In the genomic region with DNA sequence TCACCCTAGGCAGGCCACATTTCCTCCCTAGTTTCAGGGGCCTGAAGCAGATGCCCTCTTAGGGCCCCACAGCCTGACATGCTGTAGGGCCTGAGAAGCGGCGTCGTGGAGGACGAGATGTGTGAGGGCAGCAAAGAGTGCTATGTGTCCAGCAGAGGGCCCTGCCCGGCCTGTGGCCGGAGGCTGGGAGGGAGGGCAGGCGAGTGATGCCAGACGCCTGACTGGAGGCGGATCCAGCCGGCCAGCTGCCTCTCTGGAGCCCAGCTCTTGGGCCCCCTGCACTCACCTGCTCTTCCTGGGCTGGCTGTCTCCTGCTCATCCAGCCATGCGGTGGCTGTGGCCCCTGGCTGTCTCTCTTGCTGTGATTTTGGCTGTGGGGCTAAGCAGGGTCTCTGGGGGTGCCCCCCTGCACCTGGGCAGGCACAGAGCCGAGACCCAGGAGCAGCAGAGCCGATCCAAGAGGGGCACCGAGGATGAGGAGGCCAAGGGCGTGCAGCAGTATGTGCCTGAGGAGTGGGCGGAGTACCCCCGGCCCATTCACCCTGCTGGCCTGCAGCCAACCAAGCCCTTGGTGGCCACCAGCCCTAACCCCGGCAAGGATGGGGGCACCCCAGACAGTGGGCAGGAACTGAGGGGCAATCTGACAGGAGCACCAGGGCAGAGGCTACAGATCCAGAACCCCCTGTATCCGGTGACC, we compare ENCODE assay signal across 9 cellular contexts. TPM values are rescaled to one million over a fixed set of nuclear protein-coding genes. Genes with fewer than 3 reads are reported as not detected.
DNase-seq lines count a peak whose midpoint lies in the region; ATAC-seq, FAIRE-seq and TF ChIP-seq lines count a peak whose summit lies in the region.
"Had no signal": no experiment of that assay in that cellular context is flagged by ENCODE, and none has a peak within 500 bp of the region (broad histone marks: within the 10 kb centered on the region; RNA-seq: fewer than 3 reads in every experiment).

A gene with protein sequence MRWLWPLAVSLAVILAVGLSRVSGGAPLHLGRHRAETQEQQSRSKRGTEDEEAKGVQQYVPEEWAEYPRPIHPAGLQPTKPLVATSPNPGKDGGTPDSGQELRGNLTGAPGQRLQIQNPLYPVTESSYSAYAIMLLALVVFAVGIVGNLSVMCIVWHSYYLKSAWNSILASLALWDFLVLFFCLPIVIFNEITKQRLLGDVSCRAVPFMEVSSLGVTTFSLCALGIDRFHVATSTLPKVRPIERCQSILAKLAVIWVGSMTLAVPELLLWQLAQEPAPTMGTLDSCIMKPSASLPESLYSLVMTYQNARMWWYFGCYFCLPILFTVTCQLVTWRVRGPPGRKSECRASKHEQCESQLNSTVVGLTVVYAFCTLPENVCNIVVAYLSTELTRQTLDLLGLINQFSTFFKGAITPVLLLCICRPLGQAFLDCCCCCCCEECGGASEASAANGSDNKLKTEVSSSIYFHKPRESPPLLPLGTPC (plus strand): TSS at position 279 of the 697 bp plus-strand sequence. CDS start 47 bp downstream, at position 326.

- no peak within 1 kb of the TSS for H3K4me3 Mint-ChIP-seq in activated CD4-positive, alpha-beta T cell treated with anti-CD3 and anti-CD28 coated beads for 36 hours
- H3K4me3 Mint-ChIP-seq: activated naive CD8-positive, alpha-beta T cell had no signal

- no peaks in the 10 kb centered on the region for H3K36me3 ChIP-seq in Panc1 (ENCODE audit: control insufficient read depth, insufficient read depth, low read length)

- POLR2A ChIA-PET in Panc1 (lab: Charles Lee): no interaction called here
- POLR2A ChIA-PET in activated CD4-positive, alpha-beta T cell treated with anti-CD3 and anti-CD28 coated beads for 36 hours (lab: Charles Lee): no interaction called here

- FAIRE-seq in GM12892 (lab: Jason Lieb, UNC): no peak

- CTCF ChIA-PET in Panc1 (lab: Charles Lee): interaction anchor here (0.7 to 1.6 kb wide), 3 partner anchors 13 to 277 kb away, joined by 3 to 8 read pairs (median 5); no protein-coding TSS in a partner anchor
- CTCF ChIA-PET in activated CD4-positive, alpha-beta T cell treated with anti-CD3 and anti-CD28 coated beads for 36 hours (lab: Charles Lee): interaction anchor here (0.6 to 1.0 kb wide), 2 partner anchors 13 to 916 kb away, joined by 3 read pairs; no protein-coding TSS in a partner anchor

- no peaks in the 10 kb centered on the region for H3K27me3 ChIP-seq in Panc1 (ENCODE audit: control insufficient read depth, insufficient read depth, low read length)

- no peak within 1 kb of the TSS for H3K27ac Mint-ChIP-seq in activated CD4-positive, alpha-beta T cell treated with anti-CD3 and anti-CD28 coated beads for 36 hours
- H3K27ac Mint-ChIP-seq: activated naive CD8-positive, alpha-beta T cell had no signal

- H3K4me3 ChIP-seq in Panc1 (ENCODE audit: low read depth in 2 of 2, low read length in 2 of 2) (no peak within 1 kb of the TSS), fibroblast of mammary gland (ENCODE audit: control insufficient read depth, low read depth, low read length) (no peak within 1 kb of the TSS)

- DNase-seq in COLO829 (ENCODE audit: low spot score): peak; percentile 75
- DNase-seq in Panc1 (ENCODE audit: low read depth, low spot score): no peak
- DNase-seq in fibroblast of mammary gland (ENCODE audit: low read depth): peak; percentile 56
- DNase-seq in nucleus accumbens (lab: John Stamatoyannopoulos, UW): peak in 54 of 56 donors; percentile 43 to 92 (median 83)
- no peak for DNase-seq in NCI-H82 treated with DMSO at 0.1 percent for 48 hours (lab: John Stamatoyannopoulos, UW; ENCODE audit: unreplicated experiment)
- no peak for DNase-seq in activated CD4-positive, alpha-beta T cell treated with anti-CD3 and anti-CD28 coated beads for 36 hours
- no peak for DNase-seq in GM12892 (ENCODE audit: insufficient read length)
- DNase-seq in central memory CD4-positive, alpha-beta T cell: no peak

- H3K9me3 Mint-ChIP-seq in activated CD4-positive, alpha-beta T cell treated with anti-CD3 and anti-CD28 coated beads for 36 hours (ENCODE audit: low read depth): no peaks in the 10 kb centered on the region

- TF ChIP-seq CTCF in Panc1 (IDR thresholded peaks at IDR 0.05): peak; percentile 83; the same call in 1 of the 2 replicates
- TF ChIP-seq CTCF in fibroblast of mammary gland (conservative IDR thresholded peaks at IDR 0.05; ENCODE audit: control insufficient read depth, insufficient read depth, low read depth, low read length): peak; percentile 50

- peak; percentile 81 for ATAC-seq in Panc1
- ATAC-seq in activated CD4-positive, alpha-beta T cell treated with anti-CD3 and anti-CD28 coated beads for 36 hours: no peak

- H3K4me1 ChIP-seq in Panc1 (ENCODE audit: control insufficient read depth, insufficient read depth, low read length): peaks cover 12% of the 10 kb centered on the region

- intact Hi-C loops in Panc1 (cut with micrococcal nuclease; ENCODE audit: unreplicated experiment): loop anchor here (5.0 kb wide), 1 partner anchor 225 kb away; no protein-coding TSS in a partner anchor
- intact Hi-C loops in activated CD4-positive, alpha-beta T cell treated with anti-CD3 and anti-CD28 coated beads for 36 hours (cut with DNase I, micrococcal nuclease): no loop called here

- no TSS peak for BruUV-seq in Panc1 (replicated peaks; lab: Mats Ljungman, UMichigan)

- H3K36me3 Mint-ChIP-seq in activated CD4-positive, alpha-beta T cell treated with anti-CD3 and anti-CD28 coated beads for 36 hours (ENCODE audit: low read depth): no peaks in the 10 kb centered on the region
- H3K36me3 Mint-ChIP-seq: activated naive CD8-positive, alpha-beta T cell had no signal

- no peaks in the 10 kb centered on the region for H3K9me3 ChIP-seq in Panc1 (ENCODE audit: control insufficient read depth, insufficient read depth, low read depth, low read length)

- H3K4me1 Mint-ChIP-seq in activated CD4-positive, alpha-beta T cell treated with anti-CD3 and anti-CD28 coated beads for 36 hours: no peaks in the 10 kb centered on the region

- no peak for TF ChIP-seq POLR2A in GM12892 (IDR thresholded peaks at IDR 0.05; ENCODE audit: low read depth, low read length)

- H3K27ac ChIP-seq in Panc1 (ENCODE audit: low read length): no peak within 1 kb of the TSS

- in situ Hi-C loops in Panc1 (cut with HindIII; ENCODE audit: low pct_unique_long_range_greater_than_20kb, low sequenced_read_pairs): no loop called here

- H3K27me3 Mint-ChIP-seq in activated CD4-positive, alpha-beta T cell treated with anti-CD3 and anti-CD28 coated beads for 36 hours: no peaks in the 10 kb centered on the region

RNA-seq across cellular contexts. Expression of the gene that starts here (rescaled TPM):
- 0.44 TPM for total RNA-seq in Panc1 (2021; ENCODE audit: unreplicated experiment)
- polyA plus RNA-seq in Panc1 (2012; ENCODE audit: insufficient read length): 0.39 TPM
- total RNA-seq in activated CD4-positive, alpha-beta T cell treated with anti-CD3 and anti-CD28 coated beads for 36 hours: not detected
- 0.15 TPM for polyA plus RNA-seq in GM12892 (2012; ENCODE audit: missing spikeins)

Comparison
In these comparisons a context has a peak if more than half of its experiments do, and no peak if none do; other contexts are left out.
1. Peak in ATAC-seq in Panc1; RNA of the gene not detected or under 1 TPM.
2. DNase-seq: peak in COLO829 (single experiment), fibroblast of mammary gland (single experiment) and nucleus accumbens (54 of 56); none in Panc1 (single experiment), NCI-H82 treated with DMSO at 0.1 percent for 48 hours (single experiment), activated CD4-positive, alpha-beta T cell treated with anti-CD3 and anti-CD28 coated beads for 36 hours (single experiment), GM12892 (single experiment) and central memory CD4-positive, alpha-beta T cell (single experiment).